Comparison of ENCODE assay signal across 22 cellular contexts in the genomic region with DNA sequence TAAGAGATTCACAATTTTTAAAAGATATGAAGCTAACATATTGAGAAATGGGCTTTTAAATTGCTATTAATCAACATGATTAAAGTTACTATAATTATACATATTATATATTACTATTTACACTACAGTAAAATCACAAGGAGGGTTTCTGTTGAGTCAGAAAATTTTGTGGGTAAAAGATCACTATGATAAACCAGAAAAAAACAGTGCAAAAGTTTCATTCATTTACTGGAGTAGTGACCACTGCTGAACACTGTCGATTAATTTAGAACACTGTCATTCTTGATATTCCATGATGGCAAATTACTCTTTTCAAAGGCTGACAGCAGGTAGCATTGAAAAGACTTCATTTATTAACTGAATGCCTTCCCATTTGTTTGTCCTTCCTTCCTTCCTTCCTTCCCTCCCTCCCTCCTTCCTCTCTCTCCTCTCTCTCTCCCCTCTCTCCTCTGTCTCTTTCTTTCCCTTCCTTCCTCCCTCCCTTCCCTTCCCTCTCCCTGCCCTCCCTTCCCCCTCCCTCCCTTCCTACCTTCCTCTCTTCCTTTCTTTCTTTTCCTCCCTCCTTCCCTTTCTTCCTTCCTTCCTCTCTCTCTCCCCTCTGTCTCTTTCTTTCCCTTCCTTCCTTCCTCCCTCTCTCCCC. TPM values are rescaled to one million over a fixed set of nuclear protein-coding genes. Genes with fewer than 3 reads are reported as not detected.
DNase-seq lines count a peak whose midpoint lies in the region; ATAC-seq, FAIRE-seq and TF ChIP-seq lines count a peak whose summit lies in the region.
"Had no signal": no experiment of that assay in that cellular context is flagged by ENCODE, and none has a peak within 500 bp of the region (broad histone marks: within the 10 kb centered on the region; RNA-seq: fewer than 3 reads in every experiment).

No MANE protein-coding gene starts in this region.

- WGBS in K562 (ENCODE audit: insufficient coverage, low coverage, missing lambda C conversion rate) = 50% methylated on average over 1 of the region's 1 CpG

- H4K20me1 ChIP-seq in PC-3 (ENCODE audit: low read length) = no peaks in the 10 kb centered on the region
- H4K20me1 ChIP-seq in K562 (replicated peaks; ENCODE audit: control insufficient read depth, insufficient read depth, low read length) = no peaks in the 10 kb centered on the region
- H4K20me1 ChIP-seq: BLaER1 had no signal

- H3K9me2 ChIP-seq in PC-3 (replicated peaks; ENCODE audit: low read length) = no peaks in the 10 kb centered on the region

- peak overlapping the region in 1 of 2 donors; percentile 49 for H3K4me3 Mint-ChIP-seq in activated T-cell treated with anti-CD3 and anti-CD28 coated beads, Interleukin-2, amount 50 U/mL, for 72 hours
- H3K4me3 Mint-ChIP-seq: B cell; CD14-positive monocyte; CD4-positive, alpha-beta T cell; CD8-positive, alpha-beta memory T cell had no signal

- H3K9ac ChIP-seq in PC-3 (ENCODE audit: low read length) (no peak overlapping the region), K562 (ENCODE audit: insufficient read depth in 1 of 2, low read depth in 2 of 2, low read length in 2 of 2) (no peak overlapping the region)
- H3K9ac ChIP-seq: BLaER1 had no signal

- ATAC-seq in activated T-cell treated with anti-CD3 and anti-CD28 coated beads, Interleukin-2, amount 50 U/mL, for 72 hours (replicated peaks in 1 of 2) = peak in 1 of 2 donors; percentile 45
- ATAC-seq in PC-3 (peak; percentile 42; the same call in 1 of the 2 replicates), K562 (no peak)

- no peaks in the 10 kb centered on the region for H3K4me1 ChIP-seq in PC-3 (ENCODE audit: insufficient read depth, low read length)
- H3K4me1 ChIP-seq in K562 (replicated peaks in 1 of 2; ENCODE audit: control insufficient read depth in 2 of 2, insufficient read depth in 2 of 2, low read length in 2 of 2) = peaks cover 0 to 3% of the 10 kb centered on the region in 2 experiments; a peak in 2 of 5 replicates
- H3K4me1 ChIP-seq: BLaER1 had no signal

- H3F3A ChIP-seq in PC-3 (ENCODE audit: low read length, unreplicated experiment) = no peaks in the 10 kb centered on the region

- no peak for TF ChIP-seq RAD21 in K562 (CRISPR knock-in tag; conservative IDR thresholded peaks at IDR 0.05 in 1 of 2, IDR thresholded peaks at IDR 0.05 in 1 of 2)

- no peak for TF ChIP-seq POLR2A in K562 (conservative IDR thresholded peaks at IDR 0.05)

- H3K36me3 ChIP-seq in PC-3 (ENCODE audit: low read depth, low read length) (no peaks in the 10 kb centered on the region), K562 (ENCODE audit: control insufficient read depth, insufficient read depth, low read length) (no peaks in the 10 kb centered on the region)
- H3K36me3 ChIP-seq: BLaER1, HAP-1 had no signal

- H3K36me3 Mint-ChIP-seq in activated T-cell treated with anti-CD3 and anti-CD28 coated beads, Interleukin-2, amount 50 U/mL, for 72 hours (ENCODE audit: insufficient read depth in 2 of 2) = no peaks in the 10 kb centered on the region

- no peak for FAIRE-seq in K562 (lab: Jason Lieb, UNC)
- FAIRE-seq: A204.1, GM12891, GM18507, H54 had no signal

- no peak overlapping the region for H3K27ac ChIP-seq in PC-3 (ENCODE audit: low read length)
- no peak overlapping the region for H3K27ac ChIP-seq in K562 (ENCODE audit: extremely low read depth, low read depth, low read length)
- H3K27ac ChIP-seq: BLaER1 had no signal

- BruUV-seq in PC-3 (replicated peaks; lab: Mats Ljungman, UMichigan) = no TSS peak
- BruUV-seq in K562 (replicated peaks; lab: Mats Ljungman, UMichigan) = no TSS peak

- H2AFZ ChIP-seq in PC-3 (ENCODE audit: low read length) (no peak overlapping the region), K562 (ENCODE audit: low read depth, low read length) (peak overlapping the region; percentile 56)

- TF ChIP-seq EP300 in K562 (IDR thresholded peaks at IDR 0.05; ENCODE audit: low read length) = no peak

- H3K4me3 ChIP-seq in PC-3 (ENCODE audit: low read length) (no peak overlapping the region), K562 (no peak overlapping the region)
- H3K4me3 ChIP-seq: BLaER1, HAP-1 had no signal

- no peaks in the 10 kb centered on the region for H3K9me3 ChIP-seq in PC-3 (ENCODE audit: low read length)
- no peaks in the 10 kb centered on the region for H3K9me3 ChIP-seq in K562 (replicated peaks; ENCODE audit: control insufficient read depth, insufficient read depth, low read depth, low read length)
- H3K9me3 ChIP-seq: BLaER1, HAP-1 had no signal

- intact Hi-C loops in PC-3 (cut with micrococcal nuclease) (no loop called here), K562 (cut with micrococcal nuclease) (no loop called here)

- in situ Hi-C loops in K562 (cut with MboI) = no loop called here

- H3K27ac Mint-ChIP-seq in activated T-cell treated with anti-CD3 and anti-CD28 coated beads, Interleukin-2, amount 50 U/mL, for 72 hours = peak overlapping the region; percentile 82
- H3K27ac Mint-ChIP-seq: B cell; CD14-positive monocyte; CD4-positive, alpha-beta T cell; CD8-positive, alpha-beta memory T cell had no signal

- no peak overlapping the region for H3K4me2 ChIP-seq in PC-3 (ENCODE audit: low read length)
- no peak overlapping the region for H3K4me2 ChIP-seq in K562 (ENCODE audit: insufficient read depth, low read length)
- H3K4me2 ChIP-seq: BLaER1 had no signal

- H3K27me3 Mint-ChIP-seq in activated T-cell treated with anti-CD3 and anti-CD28 coated beads, Interleukin-2, amount 50 U/mL, for 72 hours (ENCODE audit: low read depth) = no peaks in the 10 kb centered on the region
- H3K27me3 Mint-ChIP-seq: B cell; CD4-positive, alpha-beta T cell; CD8-positive, alpha-beta memory T cell had no signal

- H3K79me2 ChIP-seq in PC-3 (ENCODE audit: low read length) = no peaks in the 10 kb centered on the region
- H3K79me2 ChIP-seq in K562 (ENCODE audit: control insufficient read depth, insufficient read depth, low read length) = no peaks in the 10 kb centered on the region

- H3K9me3 Mint-ChIP-seq in activated T-cell treated with anti-CD3 and anti-CD28 coated beads, Interleukin-2, amount 50 U/mL, for 72 hours = no peaks in the 10 kb centered on the region
- H3K9me3 Mint-ChIP-seq: CD14-positive monocyte; CD4-positive, alpha-beta T cell; CD8-positive, alpha-beta memory T cell had no signal

- H3K4me1 Mint-ChIP-seq in activated T-cell treated with anti-CD3 and anti-CD28 coated beads, Interleukin-2, amount 50 U/mL, for 72 hours (ENCODE audit: low read depth) = peaks cover 14% of the 10 kb centered on the region
- H3K4me1 Mint-ChIP-seq: B cell; CD14-positive monocyte; CD8-positive, alpha-beta memory T cell had no signal

- H3K9me1 ChIP-seq in K562 (ENCODE audit: control insufficient read depth, insufficient read depth, low read length) = no peaks in the 10 kb centered on the region

- H3K27me3 ChIP-seq in PC-3 (ENCODE audit: low read length) (no peaks in the 10 kb centered on the region), K562 (ENCODE audit: control insufficient read depth in 2 of 2, insufficient read depth in 2 of 2, low read length in 2 of 2) (no peaks in the 10 kb centered on the region)
- H3K27me3 ChIP-seq: BLaER1 had no signal

- no peak for DNase-seq in activated T-cell treated with anti-CD3 and anti-CD28 coated beads, Interleukin-2, amount 50 U/mL, for 72 hours
- DNase-seq in activated T-cell treated with anti-CD3 and anti-CD28 coated beads, Interleukin-2, amount 50 U/mL, for 48 hours = no peak
- DNase-seq in PC-3 (no peak), K562 (ENCODE audit: extremely low read depth in 1 of 4, low spot score in 3 of 4) (no peak), SW 1271 (lab: John Stamatoyannopoulos, UW) (no peak), hypothalamus (lab: John Stamatoyannopoulos, UW) (no peak)
- DNase-seq in stimulated activated CD4-positive, alpha-beta T cell treated with anti-CD3 and anti-CD28 coated beads, Interleukin-2, amount 100 ng/mL, for 24 hours = no peak
- DNase-seq: Calu3; CD4-positive, alpha-beta T cell; CD8-positive, alpha-beta memory T cell; DMS53; DMS79 treated with DMSO at 0.1 percent for 48 hours; GF-D8; GOT3 had no signal

- CTCF ChIA-PET in PC-3 (lab: Charles Lee) = no interaction called here
- CTCF ChIA-PET in K562 (lab: Yijun Ruan, JAX; ENCODE audit: low intra/inter-chr PET ratio) = no interaction called here

- no peak for TF ChIP-seq CTCF in PC-3 (conservative IDR thresholded peaks at IDR 0.05; ENCODE audit: low read depth, low read length)
- TF ChIP-seq CTCF in K562 (IDR thresholded peaks at IDR 0.05 in 2 of 3, conservative IDR thresholded peaks at IDR 0.05 in 1 of 3; ENCODE audit: insufficient read depth in 2 of 3, low read depth in 1 of 3, low read length in 3 of 3) = no peak

- POLR2A ChIA-PET in PC-3 (lab: Charles Lee; ENCODE audit: unreplicated experiment) (no interaction called here), K562 (lab: Yijun Ruan, JAX) (no interaction called here)

RNA-seq across cellular contexts. Expression of a gene that starts 9.1 kb away (rescaled TPM):
- 1,000 to 10,000 TPM; 1,788 to 1,874 TPM for total RNA-seq in activated T-cell treated with anti-CD3 and anti-CD28 coated beads, Interleukin-2, amount 50 U/mL, for 72 hours
- total RNA-seq in PC-3 (2014; rRNA removed) = 766 and 875 TPM in 2 replicates
- 205 and 265 TPM in 2 replicates for total RNA-seq in K562 (2011; cell fraction: chromatin; rRNA removed; ENCODE audit: low replicate concordance)
- total RNA-seq in K562 (2011; cell fraction: nucleolus; rRNA removed) = 160 and 166 TPM in 2 replicates
- total RNA-seq in K562 (2011; cell fraction: nucleoplasm; rRNA removed) = 355 and 545 TPM in 2 replicates
- total RNA-seq in K562 (2014; rRNA removed) = 998 and 1,475 TPM in 2 replicates
- 2,429 and 2,625 TPM in 2 replicates for total RNA-seq in K562 (2014; rRNA removed; fragmentation: Illumina TruSeq; extraction: Trizol)
- 1,966 and 2,155 TPM in 2 replicates for total RNA-seq in K562 (2015; rRNA removed; fragmentation: Illumina TruSeq; extraction: Trizol)
- 1,574 and 1,710 TPM in 2 replicates for total RNA-seq in K562 (2021)
- 1,725 and 2,163 TPM in 2 replicates for polyA plus RNA-seq in K562 (2011; rRNA removed)
- 410 and 873 TPM in 2 replicates for polyA plus RNA-seq in K562 (2011; cell fraction: cytosol; rRNA removed)
- 282 and 691 TPM in 2 replicates for polyA plus RNA-seq in K562 (2011; cell fraction: nucleus; rRNA removed)
- 2,790 and 3,257 TPM in 2 replicates for polyA plus RNA-seq in K562 (2012)
- polyA plus RNA-seq in K562 (2014; fragmentation: Illumina TruSeq; extraction: Trizol) = 2,519 and 2,591 TPM in 2 replicates
- 1,000 to 10,000 TPM; 2,367 to 2,942 TPM for polyA plus RNA-seq in K562 (2014; fragmentation: Nextera tagmentation; extraction: Ambion mirVana)
- 2,582 and 2,839 TPM in 2 replicates for polyA plus RNA-seq in K562 (2014; rRNA removed)
- polyA minus RNA-seq in K562 (2011; rRNA and poly(A)+ RNA removed) = 454 and 610 TPM in 2 replicates
- polyA minus RNA-seq in K562 (2011; cell fraction: cytosol; rRNA and poly(A)+ RNA removed) = 278 and 319 TPM in 2 replicates
- polyA minus RNA-seq in K562 (2011; cell fraction: nucleus; rRNA and poly(A)+ RNA removed) = 49.8 and 108 TPM in 2 replicates

RNA-seq across cellular contexts. Expression of a gene that starts 19.2 kb away (rescaled TPM):
- 1 to 10 TPM; 5.4 to 6.5 TPM for total RNA-seq in activated T-cell treated with anti-CD3 and anti-CD28 coated beads, Interleukin-2, amount 50 U/mL, for 72 hours
- total RNA-seq in PC-3 (2014; rRNA removed) = 3.7 and 7.5 TPM in 2 replicates
- 30.3 and 71.8 TPM in 2 replicates for total RNA-seq in K562 (2011; cell fraction: chromatin; rRNA removed; ENCODE audit: low replicate concordance)
- total RNA-seq in K562 (2011; cell fraction: nucleolus; rRNA removed) = 21.2 and 21.8 TPM in 2 replicates
- 33.3 and 46.4 TPM in 2 replicates for total RNA-seq in K562 (2011; cell fraction: nucleoplasm; rRNA removed)
- total RNA-seq in K562 (2014; rRNA removed) = 3.8 and 6.0 TPM in 2 replicates
- total RNA-seq in K562 (2014; rRNA removed; fragmentation: Illumina TruSeq; extraction: Trizol) = 6.9 and 7.9 TPM in 2 replicates
- 5.1 and 6.0 TPM in 2 replicates for total RNA-seq in K562 (2015; rRNA removed; fragmentation: Illumina TruSeq; extraction: Trizol)
- total RNA-seq in K562 (2021) = 11.0 and 11.2 TPM in 2 replicates
- polyA plus RNA-seq in K562 (2011; rRNA removed) = 15.9 and 16.7 TPM in 2 replicates
- polyA plus RNA-seq in K562 (2011; cell fraction: cytosol; rRNA removed) = 8.1 and 12.8 TPM in 2 replicates
- polyA plus RNA-seq in K562 (2011; cell fraction: nucleus; rRNA removed) = 21.0 and 24.6 TPM in 2 replicates
- polyA plus RNA-seq in K562 (2012) = 5.7 and 6.6 TPM in 2 replicates
- polyA plus RNA-seq in K562 (2014; fragmentation: Illumina TruSeq; extraction: Trizol) = 8.1 and 8.5 TPM in 2 replicates
- polyA plus RNA-seq in K562 (2014; fragmentation: Nextera tagmentation; extraction: Ambion mirVana) = 1 to 10 TPM; 2.2 to 2.7 TPM
- polyA plus RNA-seq in K562 (2014; rRNA removed) = 8.5 and 12.5 TPM in 2 replicates
- polyA minus RNA-seq in K562 (2011; rRNA and poly(A)+ RNA removed) = 19.7 and 22.4 TPM in 2 replicates
- 6.8 and 12.5 TPM in 2 replicates for polyA minus RNA-seq in K562 (2011; cell fraction: cytosol; rRNA and poly(A)+ RNA removed)
- polyA minus RNA-seq in K562 (2011; cell fraction: nucleus; rRNA and poly(A)+ RNA removed) = 12.4 and 18.9 TPM in 2 replicates
